ENCODE assay signal across 27 cellular contexts in genomic region chr5:111060169-111060568, GRCh38. TPM values are rescaled to one million over a fixed set of nuclear protein-coding genes. Genes with fewer than 3 reads are reported as not detected.
"Had no signal": no experiment of that assay in that cellular context is flagged by ENCODE, and none has a peak within 500 bp of the region (broad histone marks: within the 10 kb centered on the region; RNA-seq: fewer than 3 reads in every experiment).

No MANE protein-coding gene starts in this region.

- FAIRE-seq: colon, endothelial cell of umbilical vein had no signal

- H3K4me1 ChIP-seq: colonic mucosa, esophagus muscularis mucosa, esophagus squamous epithelium, foreskin keratinocyte, gastrocnemius medialis, gastroesophageal sphincter, heart left ventricle, heart right ventricle had no signal

- H3K27me3 ChIP-seq: colonic mucosa, esophagus muscularis mucosa, esophagus squamous epithelium, gastrocnemius medialis, gastroesophageal sphincter had no signal

- DNase-seq: colonic mucosa; cortex of kidney; dermis blood vessel endothelial cell; dorsolateral prefrontal cortex; effector CD4-positive, alpha-beta T cell; effector CD8-positive, alpha-beta T cell; effector memory CD4-positive, alpha-beta T cell; effector memory CD8-positive, alpha-beta T cell; endodermal cell; erythroblast; esophagus squamous epithelium; foreskin fibroblast; foreskin keratinocyte; foreskin melanocyte; gastrocnemius medialis; glutamatergic neuron; head of caudate nucleus; heart left ventricle; heart right ventricle had no signal

- H3K9me3 ChIP-seq: colonic mucosa, esophagus squamous epithelium, gastrocnemius medialis had no signal

- H3K36me3 ChIP-seq: colonic mucosa, esophagus muscularis mucosa, esophagus squamous epithelium, gastrocnemius medialis, gastroesophageal sphincter, heart left ventricle, heart right ventricle had no signal

- H3K4me3 ChIP-seq: colonic mucosa, coronary artery, dorsolateral prefrontal cortex, esophagus muscularis mucosa, esophagus squamous epithelium, gastrocnemius medialis, gastroesophageal sphincter, heart left ventricle, heart right ventricle had no signal

- H3K27ac ChIP-seq: colonic mucosa, coronary artery, dorsolateral prefrontal cortex, epithelial cell of prostate, esophagus muscularis mucosa, esophagus squamous epithelium, foreskin keratinocyte, gastrocnemius medialis, gastroesophageal sphincter, heart left ventricle, heart right ventricle had no signal

- ATAC-seq: effector memory CD8-positive, alpha-beta T cell; esophagus mucosa; foreskin keratinocyte; gastrocnemius medialis; gastroesophageal sphincter; heart left ventricle; heart right ventricle had no signal

RNA-seq across cellular contexts. Expression of gene TSLP, which starts 11.3 kb away (rescaled TPM):
- total RNA-seq: endothelial cell of umbilical vein, frontal cortex had no signal
- polyA plus RNA-seq: endothelial cell of umbilical vein had no signal
